In the genomic region with DNA sequence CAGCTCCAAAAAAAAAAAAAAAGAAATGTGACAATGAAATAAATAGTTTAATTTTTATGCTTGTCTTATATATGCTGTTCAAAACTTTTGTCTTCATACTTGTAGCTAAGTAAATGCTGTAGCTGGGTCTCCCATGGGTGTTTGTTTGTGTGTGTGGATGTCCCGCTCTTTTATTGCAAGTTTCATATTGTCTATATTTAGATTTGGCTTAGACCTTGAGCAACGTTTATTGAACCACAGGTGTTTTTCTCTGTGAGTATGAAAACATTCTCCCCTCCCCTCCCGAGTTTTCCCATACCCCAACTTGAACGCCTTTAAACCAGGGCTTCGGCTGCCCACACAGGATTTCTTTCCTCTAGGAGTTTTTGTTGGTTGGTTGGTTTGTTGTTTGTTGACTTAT, we compare ENCODE assay signal across 16 cellular contexts. TPM values are rescaled to one million over a fixed set of nuclear protein-coding genes. Genes with fewer than 3 reads are reported as not detected.
DNase-seq lines count a peak whose midpoint lies in the region; ATAC-seq and TF ChIP-seq lines count a peak whose summit lies in the region.
"Had no signal": no experiment of that assay in that cellular context is flagged by ENCODE, and none has a peak within 500 bp of the region (broad histone marks: within the 10 kb centered on the region; RNA-seq: fewer than 3 reads in every experiment).

No MANE protein-coding gene starts in this region.

- DNase-seq in GM12865 (ENCODE audit: low read depth) (peak; percentile 37), OCI-LY7 (ENCODE audit: low spot score) (peak; percentile 93), NCI-H1417 treated with DMSO at 0.1 percent for 48 hours (lab: John Stamatoyannopoulos, UW) (no peak)
- DNase-seq in activated T-helper 2 cell treated with anti-CD3 and anti-CD28 coated beads, Interferon-gamma antibody, Interleukin-2, Interleukin-4, amounts not matched to agents 10 μg/mL and 5 μg/mL and 100 μg/mL, durations not matched to agents 14 hours and 24 hours and 36 hours (ENCODE audit: low spot score), result no peak
- DNase-seq in stimulated activated CD8-positive, alpha-beta memory T cell treated with anti-CD3 and anti-CD28 coated beads, Interleukin-4, amount 100 ng/mL, for 48 hours, result no peak
- DNase-seq: 8988T; AML-193; C1 segment of cervical spinal cord; Calu3; CD4-positive, alpha-beta T cell; DMS 273 treated with DMSO at 0.1 percent for 48 hours had no signal

- H4K20me1 ChIP-seq in BLaER1, result no peaks in the 10 kb centered on the region
- no peaks in the 10 kb centered on the region for H4K20me1 ChIP-seq in KMS-11 (ENCODE audit: insufficient read depth)
- no peaks in the 10 kb centered on the region for H4K20me1 ChIP-seq in OCI-LY7 (ENCODE audit: insufficient read depth, low read length)

- H3K9me2 ChIP-seq in OCI-LY7 (ENCODE audit: insufficient read depth, low read length), result no peaks in the 10 kb centered on the region

- H3K4me3 Mint-ChIP-seq in activated T-helper 2 cell treated with anti-CD3 and anti-CD28 coated beads, Interferon-gamma antibody, Interleukin-2, Interleukin-4, amounts not matched to agents 10 μg/mL and 5 μg/mL and 100 μg/mL, durations not matched to agents 14 hours and 24 hours and 36 hours (ENCODE audit: low read depth), result no peak overlapping the region
- H3K4me3 Mint-ChIP-seq: CD4-positive, alpha-beta T cell had no signal

- TF ChIP-seq CTCF in GM12865 (IDR thresholded peaks at IDR 0.05; ENCODE audit: insufficient read depth, low read depth, low read length, missing control alignments) (no peak), KMS-11 (conservative IDR thresholded peaks at IDR 0.05; ENCODE audit: low read depth, low read length) (no peak), OCI-LY7 (conservative IDR thresholded peaks at IDR 0.05; ENCODE audit: low read length) (no peak)

- H3K4me1 ChIP-seq in BLaER1 (peaks cover 41% of the 10 kb centered on the region), KMS-11 (ENCODE audit: low read depth, poor library complexity, severe bottlenecking) (peaks cover 97% of the 10 kb centered on the region), OCI-LY7 (ENCODE audit: insufficient read depth, low read length, poor library complexity, severe bottlenecking) (peaks cover 87% of the 10 kb centered on the region)
- H3K4me1 ChIP-seq: HAP-1 had no signal

- no peak for ATAC-seq in HG03439 (IDR thresholded peaks at IDR 0.05; ENCODE audit: unreplicated experiment)

- CTCF ChIA-PET in OCI-LY7 (lab: Charles Lee; ENCODE audit: unreplicated experiment), result interaction anchor here (0.6 kb wide), 1 partner anchor 58 kb away, joined by 3 read pairs; no protein-coding TSS in a partner anchor

- H3K36me3 ChIP-seq in BLaER1, result peaks cover 23% of the 10 kb centered on the region
- no peaks in the 10 kb centered on the region for H3K36me3 ChIP-seq in KMS-11 (ENCODE audit: insufficient read depth)
- H3K36me3 ChIP-seq in OCI-LY7 (ENCODE audit: insufficient read depth, low read length), result peaks cover 40% of the 10 kb centered on the region

- H3K9me3 ChIP-seq in BLaER1 (no peaks in the 10 kb centered on the region), OCI-LY7 (ENCODE audit: low read length) (no peaks in the 10 kb centered on the region)
- H3K9me3 ChIP-seq: HAP-1 had no signal

- H3K27ac Mint-ChIP-seq in activated T-helper 2 cell treated with anti-CD3 and anti-CD28 coated beads, Interferon-gamma antibody, Interleukin-2, Interleukin-4, amounts not matched to agents 10 μg/mL and 5 μg/mL and 100 μg/mL, durations not matched to agents 14 hours and 24 hours and 36 hours, result no peak overlapping the region
- H3K27ac Mint-ChIP-seq: CD4-positive, alpha-beta T cell had no signal

- H3K79me2 ChIP-seq in KMS-11 (ENCODE audit: insufficient read depth, low read depth), result no peaks in the 10 kb centered on the region
- H3K79me2 ChIP-seq in OCI-LY7 (ENCODE audit: insufficient read depth, low read depth, low read length), result no peaks in the 10 kb centered on the region

- H3K4me2 ChIP-seq in BLaER1 (peak overlapping the region; percentile 80), KMS-11 (peak overlapping the region; percentile 67), OCI-LY7 (ENCODE audit: low read length) (peak overlapping the region; percentile 65)

- BruUV-seq in OCI-LY7 (replicated peaks; lab: Mats Ljungman, UMichigan), result no TSS peak

- H3K36me3 Mint-ChIP-seq in activated T-helper 2 cell treated with anti-CD3 and anti-CD28 coated beads, Interferon-gamma antibody, Interleukin-2, Interleukin-4, amounts not matched to agents 10 μg/mL and 5 μg/mL and 100 μg/mL, durations not matched to agents 14 hours and 24 hours and 36 hours (ENCODE audit: low read depth), result peaks cover 13% of the 10 kb centered on the region

- peaks cover 7% of the 10 kb centered on the region for H3K4me1 Mint-ChIP-seq in activated T-helper 2 cell treated with anti-CD3 and anti-CD28 coated beads, Interferon-gamma antibody, Interleukin-2, Interleukin-4, amounts not matched to agents 10 μg/mL and 5 μg/mL and 100 μg/mL, durations not matched to agents 14 hours and 24 hours and 36 hours (ENCODE audit: low read depth)

- H3K27ac ChIP-seq in BLaER1 (peak overlapping the region; percentile 75), KMS-11 (peak overlapping the region; percentile 90), OCI-LY7 (ENCODE audit: low read depth, low read length, poor library complexity, severe bottlenecking) (peak overlapping the region; percentile 92)
- H3K27ac ChIP-seq: HL-60 had no signal

- POLR2A ChIA-PET in OCI-LY7 (lab: Charles Lee), result interaction anchor here (0.6 to 3.0 kb wide), 12 partner anchors 8 to 186 kb away, joined by 3 to 12 read pairs (median 4); partner anchors contain the start of genes METTL23, MFSD11 and SRSF2

- intact Hi-C loops in OCI-LY7 (cut with micrococcal nuclease; ENCODE audit: unreplicated experiment), result loop anchor here (2.0 to 5.0 kb wide), 2 partner anchors 46 to 516 kb away; partner anchors contain the start of genes SRSF2 and UBALD2
- intact Hi-C loops in activated T-helper 2 cell treated with anti-CD3 and anti-CD28 coated beads, Interferon-gamma antibody, Interleukin-2, Interleukin-4, amounts not matched to agents 10 μg/mL and 5 μg/mL and 100 μg/mL, durations not matched to agents 14 hours and 24 hours and 36 hours (cut with micrococcal nuclease), result no loop called here

- H3K4me3 ChIP-seq in BLaER1 (no peak overlapping the region), GM12865 (ENCODE audit: low read depth, low read length) (no peak overlapping the region), KMS-11 (IDR thresholded peaks at IDR 0.05; ENCODE audit: insufficient read depth, low read depth, low read length) (no peak overlapping the region), OCI-LY7 (ENCODE audit: low read depth, low read length, poor library complexity, severe bottlenecking) (peak overlapping the region; percentile 22)
- H3K4me3 ChIP-seq: HAP-1 had no signal

- H2AFZ ChIP-seq in KMS-11 (ENCODE audit: low read depth) (peak overlapping the region; percentile 16; the same call in 1 of the 2 replicates), OCI-LY7 (ENCODE audit: low read length) (peak overlapping the region; percentile 31; the same call in 1 of the 2 replicates)

- no peaks in the 10 kb centered on the region for H3K27me3 Mint-ChIP-seq in activated T-helper 2 cell treated with anti-CD3 and anti-CD28 coated beads, Interferon-gamma antibody, Interleukin-2, Interleukin-4, amounts not matched to agents 10 μg/mL and 5 μg/mL and 100 μg/mL, durations not matched to agents 14 hours and 24 hours and 36 hours (ENCODE audit: low read depth)
- H3K27me3 Mint-ChIP-seq: CD4-positive, alpha-beta T cell had no signal

- no peaks in the 10 kb centered on the region for H3K9me3 Mint-ChIP-seq in activated T-helper 2 cell treated with anti-CD3 and anti-CD28 coated beads, Interferon-gamma antibody, Interleukin-2, Interleukin-4, amounts not matched to agents 10 μg/mL and 5 μg/mL and 100 μg/mL, durations not matched to agents 14 hours and 24 hours and 36 hours
- H3K9me3 Mint-ChIP-seq: CD4-positive, alpha-beta T cell had no signal

- H3K9ac ChIP-seq in BLaER1 (peak overlapping the region; percentile 30; the same call in 1 of the 2 replicates), KMS-11 (peak overlapping the region; percentile 45; the same call in 1 of the 2 replicates)

- H3K27me3 ChIP-seq in BLaER1 (no peaks in the 10 kb centered on the region), KMS-11 (ENCODE audit: insufficient read depth, low read depth) (no peaks in the 10 kb centered on the region)

RNA-seq across cellular contexts. Expression of gene MFSD11, which starts 45.2 kb away (rescaled TPM):
- total RNA-seq in OCI-LY7 (2014; rRNA removed; shearing (Covaris generic)), result 52.6 and 55.1 TPM in 2 replicates
- total RNA-seq in OCI-LY7 (2022), result 63.1 and 68.4 TPM in 2 replicates
- 16.9 and 18.6 TPM in 2 replicates for total RNA-seq in activated T-helper 2 cell treated with anti-CD3 and anti-CD28 coated beads, Interferon-gamma antibody, Interleukin-2, Interleukin-4, amounts not matched to agents 10 μg/mL and 5 μg/mL and 100 μg/mL, durations not matched to agents 14 hours and 24 hours and 36 hours

RNA-seq across cellular contexts. Expression of gene SRSF2, which starts 46.0 kb away (rescaled TPM):
- total RNA-seq in OCI-LY7 (2014; rRNA removed; shearing (Covaris generic)), result 1,143 and 2,207 TPM in 2 replicates
- 619 and 683 TPM in 2 replicates for total RNA-seq in OCI-LY7 (2022)
- 456 and 478 TPM in 2 replicates for total RNA-seq in activated T-helper 2 cell treated with anti-CD3 and anti-CD28 coated beads, Interferon-gamma antibody, Interleukin-2, Interleukin-4, amounts not matched to agents 10 μg/mL and 5 μg/mL and 100 μg/mL, durations not matched to agents 14 hours and 24 hours and 36 hours

RNA-seq across cellular contexts. Expression of gene METTL23, which starts 56.5 kb away (rescaled TPM):
- 91.8 and 93.7 TPM in 2 replicates for total RNA-seq in OCI-LY7 (2014; rRNA removed; shearing (Covaris generic))
- 82.7 and 102 TPM in 2 replicates for total RNA-seq in OCI-LY7 (2022)
- total RNA-seq in activated T-helper 2 cell treated with anti-CD3 and anti-CD28 coated beads, Interferon-gamma antibody, Interleukin-2, Interleukin-4, amounts not matched to agents 10 μg/mL and 5 μg/mL and 100 μg/mL, durations not matched to agents 14 hours and 24 hours and 36 hours, result 32.1 and 33.2 TPM in 2 replicates

RNA-seq across cellular contexts. Expression of gene JMJD6, which starts 56.7 kb away (rescaled TPM):
- total RNA-seq in OCI-LY7 (2014; rRNA removed; shearing (Covaris generic)), result 39.9 and 41.2 TPM in 2 replicates
- 46.0 and 71.2 TPM in 2 replicates for total RNA-seq in OCI-LY7 (2022)
- 83.5 and 84.9 TPM in 2 replicates for total RNA-seq in activated T-helper 2 cell treated with anti-CD3 and anti-CD28 coated beads, Interferon-gamma antibody, Interleukin-2, Interleukin-4, amounts not matched to agents 10 μg/mL and 5 μg/mL and 100 μg/mL, durations not matched to agents 14 hours and 24 hours and 36 hours

Comparison
In these comparisons a context has a peak if more than half of its experiments do, and no peak if none do; other contexts are left out.
1. DNase-seq: peak in GM12865 (single experiment) and OCI-LY7 (single experiment); none in NCI-H1417 treated with DMSO at 0.1 percent for 48 hours (single experiment), activated T-helper 2 cell treated with anti-CD3 and anti-CD28 coated beads, Interferon-gamma antibody, Interleukin-2, Interleukin-4, amounts not matched to agents 10 μg/mL and 5 μg/mL and 100 μg/mL, durations not matched to agents 14 hours and 24 hours and 36 hours (single experiment) and stimulated activated CD8-positive, alpha-beta memory T cell treated with anti-CD3 and anti-CD28 coated beads, Interleukin-4, amount 100 ng/mL, for 48 hours (single experiment).
2. Peak in every context shown above with its lines, with median percentiles within 50 percentile points of each other: H3K27ac ChIP-seq and H3K4me2 ChIP-seq.